In the genomic region with DNA sequence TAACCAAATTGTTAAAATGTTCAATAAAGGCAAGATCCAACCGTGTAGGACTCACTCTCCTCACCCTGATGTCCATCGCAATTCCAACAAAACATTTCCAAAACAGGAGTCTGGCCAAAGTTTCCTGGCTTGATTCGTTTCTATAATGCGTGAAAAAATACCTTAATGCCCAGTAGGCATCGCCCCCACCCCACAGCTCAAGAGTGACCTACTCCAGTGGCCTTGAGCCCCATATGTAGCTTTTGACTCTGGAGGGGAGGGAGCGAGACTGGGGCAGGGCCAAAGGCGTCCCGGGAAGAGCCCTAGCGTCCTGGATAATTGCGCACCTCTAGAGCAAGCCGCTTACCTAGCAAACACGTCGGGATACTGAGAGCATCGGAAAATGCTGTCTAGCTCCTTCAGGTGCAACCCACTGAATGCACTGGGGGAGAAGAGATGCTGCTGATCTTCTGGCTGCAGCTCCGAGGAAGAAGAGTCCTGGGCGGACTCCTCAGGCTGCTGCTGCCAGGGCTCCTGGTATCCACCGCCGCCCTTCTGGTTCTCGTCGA, we compare ENCODE assay signal across 26 cellular contexts. TPM values are rescaled to one million over a fixed set of nuclear protein-coding genes. Genes with fewer than 3 reads are reported as not detected.
A peak's percentile ranks its signal among the peaks of the same experiment; 100 is the strongest.
DNase-seq lines count a peak whose midpoint lies in the region; ATAC-seq and TF ChIP-seq lines count a peak whose summit lies in the region.
"Had no signal": no experiment of that assay in that cellular context is flagged by ENCODE, and none has a peak within 500 bp of the region (broad histone marks: within the 10 kb centered on the region; RNA-seq: fewer than 3 reads in every experiment).

No MANE protein-coding gene starts in this region.

- no peaks in the 10 kb centered on the region for H3K9me3 ChIP-seq in iPS-15b (ENCODE audit: control insufficient read depth, insufficient read depth, low read length)
- no peaks in the 10 kb centered on the region for H3K9me3 ChIP-seq in SK-N-SH
- H3K9me3 ChIP-seq: tibial nerve had no signal

- H3K4me3 ChIP-seq in GM23338 (peak overlapping the region; percentile 48), iPS-15b (ENCODE audit: low read depth, low read length) (peak overlapping the region; percentile 36), SK-N-SH (ENCODE audit: low read depth in 2 of 2, low read length in 1 of 2) (no peak overlapping the region)
- H3K4me3 ChIP-seq: lung, tibial nerve had no signal

- H3K36me3 Mint-ChIP-seq in GM23338 (ENCODE audit: low read depth), result no peaks in the 10 kb centered on the region; the same call in 2 of the 3 replicates
- no peaks in the 10 kb centered on the region for H3K36me3 Mint-ChIP-seq in IgD-negative memory B cell
- no peaks in the 10 kb centered on the region for H3K36me3 Mint-ChIP-seq in osteocyte (ENCODE audit: unreplicated experiment)
- H3K36me3 Mint-ChIP-seq: natural killer cell treated with Interleukin-12 subunit alpha and Interleukin-12 subunit beta and Interleukin-15 and Interleukin-18, amount 100 ng/mL, for 72 hours had no signal

- 8% methylated on average over 10 of the region's 20 CpGs for WGBS in SK-N-SH (ENCODE audit: low lambda C conversion rate)

- TF ChIP-seq EP300 in SK-N-SH (IDR thresholded peaks at IDR 0.05; ENCODE audit: borderline replicate concordance in 1 of 2, low read depth in 1 of 2, low read length in 1 of 2), result no peak

- peak; percentile 55 for DNase-seq in GM23338 (ENCODE audit: low spot score)
- DNase-seq in osteocyte (ENCODE audit: extremely low spot score, unreplicated experiment), result peak; percentile 75
- no peak for DNase-seq in SK-N-SH
- no peak for DNase-seq in HPDE6-E6E7 (ENCODE audit: extremely low spot score)
- DNase-seq in erythroblast (lab: John Stamatoyannopoulos, UW), result no peak
- DNase-seq: anterior cingulate cortex, C1 segment of cervical spinal cord, COR-L47, DMS79, GDM1, GOT3, hippocampal formation, MM.1S, NCI-H1417, NCI-H2081 treated with DMSO at 0.1 percent for 48 hours, NCI-H226, SHP77 had no signal

- H2AFZ ChIP-seq in GM23338 (no peak overlapping the region; the same call in 1 of the 2 replicates), SK-N-SH (ENCODE audit: low read depth) (no peak overlapping the region)

- H3K36me3 ChIP-seq in GM23338 (ENCODE audit: insufficient read depth) (no peaks in the 10 kb centered on the region), iPS-15b (ENCODE audit: control insufficient read depth, insufficient read depth, low read length) (no peaks in the 10 kb centered on the region), SK-N-SH (replicated peaks in 1 of 2; ENCODE audit: control insufficient read depth in 1 of 2, insufficient read depth in 2 of 2, low read length in 1 of 2) (no peaks in the 10 kb centered on the region)
- H3K36me3 ChIP-seq: tibial nerve had no signal

- H3F3A ChIP-seq in GM23338 (replicated peaks; ENCODE audit: low read depth) (no peaks in the 10 kb centered on the region), SK-N-SH (replicated peaks; ENCODE audit: insufficient read depth) (no peaks in the 10 kb centered on the region)

- CTCF ChIA-PET in SK-N-SH (lab: Yijun Ruan, JAX), result interaction anchor here (1.0 to 4.4 kb wide), 2 partner anchors 10 to 17 kb away, joined by 3 to 25 read pairs; no protein-coding TSS in a partner anchor

- H3K4me1 ChIP-seq in GM23338 (ENCODE audit: insufficient read depth), result no peaks in the 10 kb centered on the region; the same call in 1 of the 2 replicates
- H3K4me1 ChIP-seq in iPS-15b (ENCODE audit: control insufficient read depth, insufficient read depth, low read length), result no peaks in the 10 kb centered on the region
- H3K4me1 ChIP-seq in SK-N-SH (ENCODE audit: control insufficient read depth in 1 of 2, insufficient read depth in 2 of 2, low read depth in 1 of 2, low read length in 1 of 2), result no peaks in the 10 kb centered on the region

- peaks cover 100% of the 10 kb centered on the region for H3K27me3 ChIP-seq in GM23338 (ENCODE audit: insufficient read depth)
- H3K27me3 ChIP-seq in iPS-15b (ENCODE audit: control insufficient read depth, insufficient read depth, low read length), result peaks cover 93% of the 10 kb centered on the region
- H3K27me3 ChIP-seq in SK-N-SH (ENCODE audit: insufficient read depth), result peaks cover 77% of the 10 kb centered on the region

- H4K20me1 ChIP-seq in GM23338 (replicated peaks; ENCODE audit: insufficient read depth), result 0 out of 2 replicates have a peak, but pooled peaks cover 3% of the 10 kb centered on the region
- H4K20me1 ChIP-seq in SK-N-SH (ENCODE audit: insufficient read depth), result no peaks in the 10 kb centered on the region

- TF ChIP-seq RAD21 in SK-N-SH (IDR thresholded peaks at IDR 0.05; ENCODE audit: low read length), result no peak

- ATAC-seq in GM23338, result peak; percentile 38
- ATAC-seq: activated CD8-positive, alpha-beta T cell treated with anti-CD3 and anti-CD28 coated beads for 36 hours; Panc1 had no signal

- peak overlapping the region; percentile 71 for H3K4me2 ChIP-seq in GM23338
- no peak overlapping the region for H3K4me2 ChIP-seq in SK-N-SH

- H3K4me3 Mint-ChIP-seq in GM23338, result peak overlapping the region; percentile 75
- peak overlapping the region; percentile 26 to 71 (median 48) for H3K4me3 Mint-ChIP-seq in IgD-negative memory B cell
- no peak overlapping the region for H3K4me3 Mint-ChIP-seq in osteocyte (ENCODE audit: unreplicated experiment)
- H3K4me3 Mint-ChIP-seq: natural killer cell treated with Interleukin-12 subunit alpha and Interleukin-12 subunit beta and Interleukin-15 and Interleukin-18, amount 100 ng/mL, for 72 hours; T-helper 2 cell treated with Interferon-gamma antibody and Interleukin-4, amounts not matched to agents 5 μg/mL and 100 μg/mL, for 36 hours had no signal

- TF ChIP-seq CTCF in GM23338 (conservative IDR thresholded peaks at IDR 0.05; ENCODE audit: low read depth in 2 of 2) (no peak), osteocyte (IDR thresholded peaks at IDR 0.05) (no peak), SK-N-SH (IDR thresholded peaks at IDR 0.05) (no peak)

- H3K79me2 ChIP-seq in GM23338 (replicated peaks; ENCODE audit: insufficient read depth) (no peaks in the 10 kb centered on the region), SK-N-SH (ENCODE audit: insufficient read depth) (no peaks in the 10 kb centered on the region)

- POLR2A ChIA-PET in SK-N-SH (lab: Yijun Ruan, JAX), result no interaction called here

- TF ChIP-seq POLR2A in erythroblast (IDR thresholded peaks at IDR 0.05; ENCODE audit: low read length), result no peak

- H3K27me3 Mint-ChIP-seq in GM23338 (ENCODE audit: insufficient read depth, low read depth, poor library complexity), result peaks cover 88% of the 10 kb centered on the region
- peaks cover 54% of the 10 kb centered on the region for H3K27me3 Mint-ChIP-seq in IgD-negative memory B cell
- peaks cover 78% of the 10 kb centered on the region for H3K27me3 Mint-ChIP-seq in osteocyte (ENCODE audit: unreplicated experiment)

- H3K9ac ChIP-seq in iPS-15b (ENCODE audit: low read depth, low read length), result no peak overlapping the region
- H3K9ac ChIP-seq in SK-N-SH, result no peak overlapping the region

- H3K4me1 Mint-ChIP-seq in GM23338 (peaks cover 7% of the 10 kb centered on the region; the same call in 2 of the 3 replicates), IgD-negative memory B cell (peaks cover 0 to 12% (median 4%) of the 10 kb centered on the region in 3 donors), osteocyte (ENCODE audit: unreplicated experiment) (peaks cover 11% of the 10 kb centered on the region)

- H3K9me2 ChIP-seq in GM23338 (ENCODE audit: insufficient read depth), result no peaks in the 10 kb centered on the region
- no peaks in the 10 kb centered on the region for H3K9me2 ChIP-seq in SK-N-SH

- H3K27ac Mint-ChIP-seq in GM23338 (no peak overlapping the region), IgD-negative memory B cell (peak overlapping the region in 2 of 3 donors; percentile 62 to 74), osteocyte (ENCODE audit: unreplicated experiment) (no peak overlapping the region)
- H3K27ac Mint-ChIP-seq: activated CD8-positive, alpha-beta T cell treated with anti-CD3 and anti-CD28 coated beads for 36 hours; natural killer cell treated with Interleukin-12 subunit alpha and Interleukin-12 subunit beta and Interleukin-15 and Interleukin-18, amount 100 ng/mL, for 72 hours; T-helper 2 cell treated with Interferon-gamma antibody and Interleukin-4, amounts not matched to agents 5 μg/mL and 100 μg/mL, for 36 hours had no signal

- H3K9me3 Mint-ChIP-seq in GM23338 (peaks cover 4% of the 10 kb centered on the region; the same call in 2 of the 3 replicates), IgD-negative memory B cell (peaks cover 0 to 4% (median 0%) of the 10 kb centered on the region in 3 donors), osteocyte (ENCODE audit: unreplicated experiment) (peaks cover 9% of the 10 kb centered on the region)
- H3K9me3 Mint-ChIP-seq: activated CD8-positive, alpha-beta T cell treated with anti-CD3 and anti-CD28 coated beads for 36 hours; activated naive CD4-positive, alpha-beta T cell treated with anti-CD3 and anti-CD28 coated beads, Interleukin-2, amount 50 U/mL, for 72 hours; natural killer cell treated with Interleukin-12 subunit alpha and Interleukin-12 subunit beta and Interleukin-15 and Interleukin-18, amount 100 ng/mL, for 72 hours; T-helper 2 cell treated with Interferon-gamma antibody and Interleukin-4, amounts not matched to agents 5 μg/mL and 100 μg/mL, for 36 hours had no signal

- H3K27ac ChIP-seq in GM23338 (ENCODE audit: low read depth), result no peak overlapping the region
- no peak overlapping the region for H3K27ac ChIP-seq in SK-N-SH (ENCODE audit: low read depth in 2 of 2, low read length in 1 of 2)
- H3K27ac ChIP-seq: tibial nerve had no signal

TF ChIP-seq in GM23338, 12 proteins besides CTCF, POLR2A, EP300 and RAD21 (continues in another document):
- TF ChIP-seq EZH2 (IDR thresholded peaks at IDR 0.05; ENCODE audit: low read depth, unreplicated experiment), result peak; percentile 58

TF ChIP-seq in SK-N-SH, 30 proteins besides CTCF, POLR2A, EP300 and RAD21 (continues in another document):
- TF ChIP-seq YY1 (IDR thresholded peaks at IDR 0.05; ENCODE audit: low read depth) (no peak), NFIC (IDR thresholded peaks at IDR 0.05; ENCODE audit: borderline replicate concordance) (no peak), TAF1 (IDR thresholded peaks at IDR 0.05; ENCODE audit: borderline replicate concordance, low read depth, low read length) (no peak), USF1 (IDR thresholded peaks at IDR 0.05; ENCODE audit: borderline replicate concordance, low read depth) (no peak)

RNA-seq across cellular contexts. Expression of gene NKAP, which starts 55.6 kb away (rescaled TPM):
- 4.8 and 6.8 TPM in 2 replicates for total RNA-seq in GM23338 (2014; rRNA removed; shearing (Covaris generic))
- polyA plus RNA-seq in GM23338 (2016; fragmentation: Nextera tagmentation; extraction: Ambion mirVana), result 10.4 and 11.6 TPM in 2 replicates
- polyA plus RNA-seq in IgD-negative memory B cell, result 5.4 TPM
- 8.3 and 9.7 TPM in 2 replicates for total RNA-seq in osteocyte
- 4.1 and 4.2 TPM in 2 replicates for polyA plus RNA-seq in SK-N-SH (2012; rRNA removed)
- 4.5 and 6.6 TPM in 2 replicates for polyA plus RNA-seq in SK-N-SH (2012; cell fraction: cytosol; rRNA removed)
- polyA plus RNA-seq in SK-N-SH (2012; cell fraction: nucleus; rRNA removed), result 2.8 and 3.0 TPM in 2 replicates

Comparison
In these comparisons a context has a peak if more than half of its experiments do, and no peak if none do; other contexts are left out.
1. DNase-seq: peak in GM23338 (single experiment) and osteocyte (single experiment); none in SK-N-SH (single experiment), HPDE6-E6E7 (single experiment) and erythroblast (0 of 2).
2. H3K4me3 ChIP-seq: peak in GM23338 (single experiment) and iPS-15b (single experiment); none in SK-N-SH (0 of 2).
3. H3K27ac Mint-ChIP-seq: peak in IgD-negative memory B cell (2 of 3); none in GM23338 (single experiment) and osteocyte (single experiment).